In genomic region chr19:15195987-15196682, GRCh38 we compare ENCODE assay signal across 9 cellular contexts. TPM values are rescaled to one million over a fixed set of nuclear protein-coding genes. Genes with fewer than 3 reads are reported as not detected.
DNase-seq lines count a peak whose midpoint lies in the region; ATAC-seq and TF ChIP-seq lines count a peak whose summit lies in the region.
"Had no signal": no experiment of that assay in that cellular context is flagged by ENCODE, and none has a peak within 500 bp of the region (broad histone marks: within the 10 kb centered on the region; RNA-seq: fewer than 3 reads in every experiment).

No MANE protein-coding gene starts in this region.

- POLR2A ChIA-PET in WTC11 (lab: Charles Lee) = interaction anchor here (0.6 to 2.2 kb wide), 8 partner anchors 15 to 223 kb away, joined by 3 to 19 read pairs (median 6); partner anchors contain the start of genes AKAP8L and EPHX3

- H3K4me3 Mint-ChIP-seq in WTC11 = peak overlapping the region; percentile 77

- peaks cover 29% of the 10 kb centered on the region for H3K36me3 Mint-ChIP-seq in WTC11

- TF ChIP-seq CTCF in WTC11 (IDR thresholded peaks at IDR 0.05) = no peak

- DNase-seq in stimulated activated CD4-positive, alpha-beta T cell treated with anti-CD3 and anti-CD28 coated beads, Interleukin-4, amount 100 ng/mL, for 1 hour = peak; percentile 40
- no peak for DNase-seq in stimulated activated CD4-positive, alpha-beta T cell treated with anti-CD3 and anti-CD28 coated beads, Interleukin-1b, Interleukin-23, amount 100 ng/mL, for 48 hours
- peak; percentile 97 for DNase-seq in WTC11 (ENCODE audit: low spot score)
- DNase-seq in left lobe of liver (ENCODE audit: low spot score) = no peak
- DNase-seq in aorta = peak in 1 of 2 donors; percentile 85
- DNase-seq in midbrain (lab: John Stamatoyannopoulos, UW) = no peak

- H3K4me1 Mint-ChIP-seq in WTC11 = peaks cover 31% of the 10 kb centered on the region

- H3K36me3 ChIP-seq in aorta (ENCODE audit: control insufficient read depth in 1 of 2, insufficient read depth in 2 of 2, low read length in 1 of 2) = peaks cover 0 to 7% of the 10 kb centered on the region in 2 donors

- H3K4me1 ChIP-seq in aorta (ENCODE audit: control insufficient read depth in 1 of 2, insufficient read depth in 2 of 2, low read length in 2 of 2) = peaks cover 0 to 5% of the 10 kb centered on the region in 2 donors

- intact Hi-C loops in aorta (cut with DNase I) = loop anchor here (1.0 to 5.0 kb wide), 3 partner anchors 17 to 55 kb away; no protein-coding TSS in a partner anchor

- no peaks in the 10 kb centered on the region for H3K27me3 ChIP-seq in aorta (ENCODE audit: control insufficient read depth in 1 of 2, insufficient read depth in 2 of 2, low read length in 1 of 2)

- CTCF ChIA-PET in WTC11 (lab: Charles Lee) = interaction anchor here (0.6 to 3.0 kb wide), 25 partner anchors 9 to 410 kb away, joined by 3 to 64 read pairs (median 6); partner anchors contain the start of genes AKAP8, AKAP8L and EPHX3

- H3K27ac ChIP-seq in aorta (ENCODE audit: low read depth in 1 of 2, low read length in 2 of 2) = peak overlapping the region; percentile 16 to 49

- no peaks in the 10 kb centered on the region for H3K9me3 Mint-ChIP-seq in WTC11

- peak overlapping the region; percentile 70; the same call in 1 of the 2 replicates for H3K27ac Mint-ChIP-seq in WTC11

- WGBS in aorta, 2 donors = 7 to 9% methylated on average over 34 of the region's 34 CpGs

- peak; percentile 51 for ATAC-seq in WTC11
- ATAC-seq in left lobe of liver = peak; percentile 20
- ATAC-seq in aorta (ENCODE audit: low FRiP score) = peak; percentile 1
- no peak for ATAC-seq in HG03159 (IDR thresholded peaks at IDR 0.05; ENCODE audit: unreplicated experiment)
- no peak for ATAC-seq in HG03442 (IDR thresholded peaks at IDR 0.05; ENCODE audit: unreplicated experiment)

- peak overlapping the region; percentile 58 to 65 for H3K4me3 ChIP-seq in aorta (ENCODE audit: low read length in 2 of 2)

- no peaks in the 10 kb centered on the region for H3K9me3 ChIP-seq in aorta (ENCODE audit: control insufficient read depth, low read length)

- peaks cover 1% of the 10 kb centered on the region; the same call in 1 of the 2 replicates for H3K27me3 Mint-ChIP-seq in WTC11 (ENCODE audit: low read depth)

TF ChIP-seq in WTC11, 78 proteins besides CTCF, POLR2A, EP300 and RAD21:
- TF ChIP-seq PRRX2 (CRISPR knock-in tag; IDR thresholded peaks at IDR 0.05) = 0 out of 2 replicates have a peak, but pooled peaks have one; percentile 30
- TF ChIP-seq PRDM15 (CRISPR knock-in tag; IDR thresholded peaks at IDR 0.05) = peak; percentile 99
- 0 out of 2 replicates have a peak, but pooled peaks have one; percentile 19 for TF ChIP-seq USF2 (CRISPR knock-in tag; IDR thresholded peaks at IDR 0.05)
- TF ChIP-seq SMAD4 (CRISPR knock-in tag; IDR thresholded peaks at IDR 0.05) = no peak
- TF ChIP-seq HMGA2 (CRISPR knock-in tag; IDR thresholded peaks at IDR 0.05) = no peak
- 0 out of 2 replicates have a peak, but pooled peaks have one; percentile 49 for TF ChIP-seq SP1 (CRISPR knock-in tag; conservative IDR thresholded peaks at IDR 0.05)
- no peak for TF ChIP-seq HMGXB4 (CRISPR knock-in tag; IDR thresholded peaks at IDR 0.05)

RNA-seq across cellular contexts. Expression of gene NOTCH3, which starts 4.7 kb away (rescaled TPM):
- 133 to 153 TPM (median 144 TPM) in 3 replicates for total RNA-seq in WTC11 (2021)
- total RNA-seq in left lobe of liver = 4.6 TPM
- total RNA-seq in aorta = 100 to 1,000 TPM; 376 to 423 TPM
- 100 to 1,000 TPM in 1 of 2 donors, 10 to 100 TPM in 1; 23.5 to 160 TPM for polyA plus RNA-seq in aorta
- total RNA-seq: T-helper 1 cell treated with Interleukin-12 subunit alpha and Interleukin-12 subunit beta and Interleukin-4 antibody, amounts not matched to agents 30 ng/mL and 1 ng/mL, for 36 hours had no signal

RNA-seq across cellular contexts. Expression of gene EPHX3, which starts 36.1 kb away (rescaled TPM):
- 27.1 to 31.3 TPM (median 29.9 TPM) in 3 replicates for total RNA-seq in WTC11 (2021)
- total RNA-seq in left lobe of liver = 0.15 TPM
- 1 to 10 TPM in 1 of 2 donors, under 1 TPM in 1; 0.48 to 1.0 TPM for total RNA-seq in aorta
- polyA plus RNA-seq in aorta = 1 to 10 TPM in 1 of 2 donors, not detected in 1; 1.0 TPM
- total RNA-seq: T-helper 1 cell treated with Interleukin-12 subunit alpha and Interleukin-12 subunit beta and Interleukin-4 antibody, amounts not matched to agents 30 ng/mL and 1 ng/mL, for 36 hours had no signal

Comparison
In these comparisons a context has a peak if more than half of its experiments do, and no peak if none do; other contexts are left out.
1. DNase-seq: peak in stimulated activated CD4-positive, alpha-beta T cell treated with anti-CD3 and anti-CD28 coated beads, Interleukin-4, amount 100 ng/mL, for 1 hour (single experiment) and WTC11 (single experiment); none in stimulated activated CD4-positive, alpha-beta T cell treated with anti-CD3 and anti-CD28 coated beads, Interleukin-1b, Interleukin-23, amount 100 ng/mL, for 48 hours (single experiment), left lobe of liver (single experiment) and midbrain (single experiment).
2. ATAC-seq: peak in WTC11 (single experiment), left lobe of liver (single experiment) and aorta (single experiment); none in HG03159 (single experiment) and HG03442 (single experiment).
3. RNA of gene NOTCH3, which starts 4.7 kb away (total RNA-seq): 376 to 423 TPM in aorta and 133 to 153 TPM in WTC11; 4.6 TPM in left lobe of liver (single experiment); every median in the first group is over 10 times any median in the second.
4. RNA of gene EPHX3, which starts 36.1 kb away (total RNA-seq): 27.1 to 31.3 TPM in WTC11; 0.48 to 1.0 TPM in aorta and 0.15 TPM in left lobe of liver (single experiment); every median in the first group is over 10 times any median in the second.